12 cellular contexts compared by ENCODE assay signal in genomic region chr5:141208478-141208877, GRCh38. TPM values are rescaled to one million over a fixed set of nuclear protein-coding genes. Genes with fewer than 3 reads are reported as not detected.
DNase-seq lines count a peak whose midpoint lies in the region; ATAC-seq and TF ChIP-seq lines count a peak whose summit lies in the region.
"Had no signal": no experiment of that assay in that cellular context is flagged by ENCODE, and none has a peak within 500 bp of the region (broad histone marks: within the 10 kb centered on the region; RNA-seq: fewer than 3 reads in every experiment).

PCDHB12 (plus strand) TSS chr5:141208719; CDS start chr5:141208908, 189 bp downstream.

- H3K9ac ChIP-seq in SU-DHL-6 (ENCODE audit: low read length) (no peak within 1 kb of the TSS), iPS-18a (ENCODE audit: low read length) (no peak within 1 kb of the TSS)
- H3K9ac ChIP-seq: BLaER1 treated with 17β-estradiol and CSF1 and Interleukin-3, amounts not matched to agents 10 nM and 100 nM had no signal

- TF ChIP-seq CTCF in heart left ventricle (IDR thresholded peaks at IDR 0.05), result peak in 10 of 12 donors; percentile 11 to 43 (median 30)
- peak; percentile 37 for TF ChIP-seq CTCF in SU-DHL-6 (IDR thresholded peaks at IDR 0.05; ENCODE audit: insufficient read depth, low read length, poor library complexity, severe bottlenecking)
- TF ChIP-seq CTCF in vagina (IDR thresholded peaks at IDR 0.05), result no peak

- H2AFZ ChIP-seq in SU-DHL-6 (ENCODE audit: low read depth, low read length, severe bottlenecking), result no peak within 1 kb of the TSS

- WGBS in heart left ventricle, 4 donors, result 16 to 26% (median 20%) methylated on average over 11 of the region's 11 CpGs

- H3K4me3 Mint-ChIP-seq in effector memory CD8-positive, alpha-beta T cell, result no peak within 1 kb of the TSS
- H3K4me3 Mint-ChIP-seq: T-cell had no signal

- H3K27me3 ChIP-seq in heart left ventricle (peaks cover 0 to 18% (median 3%) of the 10 kb centered on the region in 9 donors), SU-DHL-6 (ENCODE audit: low read length) (no peaks in the 10 kb centered on the region), iPS-18a (ENCODE audit: control insufficient read depth, insufficient read depth, low read length) (no peaks in the 10 kb centered on the region), vagina (no peaks in the 10 kb centered on the region)
- H3K27me3 ChIP-seq: BLaER1 treated with 17β-estradiol and CSF1 and Interleukin-3, amounts not matched to agents 10 nM and 100 nM had no signal

- H3K4me1 ChIP-seq in heart left ventricle, result no peaks in the 10 kb centered on the region
- no peaks in the 10 kb centered on the region for H3K4me1 ChIP-seq in iPS-18a (ENCODE audit: control insufficient read depth, low read depth, low read length)
- H3K4me1 ChIP-seq in vagina, result no peaks in the 10 kb centered on the region
- H3K4me1 ChIP-seq: BLaER1 treated with 17β-estradiol and CSF1 and Interleukin-3, amounts not matched to agents 10 nM and 100 nM had no signal

- ATAC-seq in heart left ventricle (peak in 1 of 4 donors; percentile 26), Right ventricle myocardium superior (ENCODE audit: poor library complexity) (no peak)
- no peak for ATAC-seq in effector memory CD8-positive, alpha-beta T cell (replicated peaks)
- ATAC-seq: T-cell had no signal

- H3K9me3 ChIP-seq in heart left ventricle (peaks cover 0 to 97% (median 28%) of the 10 kb centered on the region in 12 donors), SU-DHL-6 (ENCODE audit: insufficient read depth, low read length) (no peaks in the 10 kb centered on the region), iPS-18a (ENCODE audit: control insufficient read depth, low read depth, low read length) (no peaks in the 10 kb centered on the region), vagina (peaks cover 13% of the 10 kb centered on the region)

- intact Hi-C loops in heart left ventricle (cut with DNase I) (no loop called here), Right ventricle myocardium superior (cut with DNase I) (no loop called here), vagina (cut with DNase I) (no loop called here)

- no peak for DNase-seq in heart left ventricle
- no peak for DNase-seq in Right ventricle myocardium superior
- DNase-seq in vagina (ENCODE audit: extremely low spot score in 2 of 2), result no peak
- DNase-seq in activated CD4-positive, alpha-beta T cell treated with anti-CD3 and anti-CD28 coated beads for 1 hour, result no peak
- no peak for DNase-seq in effector memory CD8-positive, alpha-beta T cell
- DNase-seq in SKM-1 (lab: John Stamatoyannopoulos, UW; ENCODE audit: unreplicated experiment), result no peak
- DNase-seq: T-cell had no signal

- H4K20me1 ChIP-seq in SU-DHL-6 (ENCODE audit: low read depth, low read length), result no peaks in the 10 kb centered on the region
- H4K20me1 ChIP-seq: BLaER1 treated with 17β-estradiol and CSF1 and Interleukin-3, amounts not matched to agents 10 nM and 100 nM had no signal

- no peak for TF ChIP-seq POLR2A in heart left ventricle (IDR thresholded peaks at IDR 0.05)
- no peak for TF ChIP-seq POLR2A in vagina (IDR thresholded peaks at IDR 0.05)

- H3K9me3 Mint-ChIP-seq in effector memory CD8-positive, alpha-beta T cell, result peaks cover 0 to 1% of the 10 kb centered on the region in 2 donors

- no peaks in the 10 kb centered on the region for H3K36me3 Mint-ChIP-seq in effector memory CD8-positive, alpha-beta T cell (ENCODE audit: insufficient read depth)
- H3K36me3 Mint-ChIP-seq: T-cell had no signal

- H3K27ac Mint-ChIP-seq in effector memory CD8-positive, alpha-beta T cell, result no peak within 1 kb of the TSS
- H3K27ac Mint-ChIP-seq: T-cell had no signal

- H3K79me2 ChIP-seq in SU-DHL-6 (ENCODE audit: insufficient read depth, low read length), result no peaks in the 10 kb centered on the region

- no peak within 1 kb of the TSS for H3K4me2 ChIP-seq in SU-DHL-6 (ENCODE audit: low read depth, low read length, poor library complexity, severe bottlenecking)
- H3K4me2 ChIP-seq: BLaER1 treated with 17β-estradiol and CSF1 and Interleukin-3, amounts not matched to agents 10 nM and 100 nM had no signal

- no peak within 1 kb of the TSS for H3K27ac ChIP-seq in heart left ventricle
- H3K27ac ChIP-seq in SU-DHL-6 (ENCODE audit: low read depth, low read length), result no peak within 1 kb of the TSS
- no peak within 1 kb of the TSS for H3K27ac ChIP-seq in iPS-18a (ENCODE audit: low read length)
- no peak within 1 kb of the TSS for H3K27ac ChIP-seq in vagina
- H3K27ac ChIP-seq: BLaER1 treated with 17β-estradiol and CSF1 and Interleukin-3, amounts not matched to agents 10 nM and 100 nM had no signal

- H3K9me2 ChIP-seq in SU-DHL-6 (replicated peaks; ENCODE audit: insufficient read depth, low read length), result no peaks in the 10 kb centered on the region

- peaks cover 57 to 76% of the 10 kb centered on the region in 2 donors for H3K27me3 Mint-ChIP-seq in effector memory CD8-positive, alpha-beta T cell

- H3F3A ChIP-seq in SU-DHL-6 (ENCODE audit: insufficient read depth), result no peaks in the 10 kb centered on the region

- H3K4me3 ChIP-seq in heart left ventricle (peak within 1 kb of the TSS in 7 of 12 donors; percentile 6 to 42 (median 26)), SU-DHL-6 (ENCODE audit: insufficient read depth, low read length, poor library complexity, severe bottlenecking) (no peak within 1 kb of the TSS), iPS-18a (ENCODE audit: low read length) (peak within 1 kb of the TSS; percentile 31), vagina (peak within 1 kb of the TSS; percentile 2 to 22)
- H3K4me3 ChIP-seq: BLaER1 treated with 17β-estradiol and CSF1 and Interleukin-3, amounts not matched to agents 10 nM and 100 nM had no signal

- no peaks in the 10 kb centered on the region for H3K4me1 Mint-ChIP-seq in effector memory CD8-positive, alpha-beta T cell (ENCODE audit: low read depth in 2 of 2)

- H3K36me3 ChIP-seq in heart left ventricle (no peaks in the 10 kb centered on the region), SU-DHL-6 (ENCODE audit: low read length) (no peaks in the 10 kb centered on the region; the same call in 1 of the 2 replicates), iPS-18a (ENCODE audit: control insufficient read depth, low read depth, low read length) (no peaks in the 10 kb centered on the region), vagina (no peaks in the 10 kb centered on the region)
- H3K36me3 ChIP-seq: BLaER1 treated with 17β-estradiol and CSF1 and Interleukin-3, amounts not matched to agents 10 nM and 100 nM had no signal

RNA-seq across cellular contexts. Expression of gene PCDHB12, which starts in this region (rescaled TPM):
- total RNA-seq in heart left ventricle, result 1 to 10 TPM in 5 of 9 donors, under 1 TPM in 4; 0.37 to 2.4 (median 1.2) TPM
- polyA plus RNA-seq in heart left ventricle, result under 1 TPM; 0.27 to 0.58 TPM
- total RNA-seq in Right ventricle myocardium superior, result 1.0 TPM
- 2.5 TPM for total RNA-seq in vagina
- total RNA-seq: epithelial cell of proximal tubule, mononuclear cell, T-cell had no signal

Comparison
In these comparisons a context has a peak if more than half of its experiments do, and no peak if none do; other contexts are left out.
1. CTCF ChIP-seq: peak in heart left ventricle (10 of 12) and SU-DHL-6 (single experiment); none in vagina (0 of 3).